In the genomic region with DNA sequence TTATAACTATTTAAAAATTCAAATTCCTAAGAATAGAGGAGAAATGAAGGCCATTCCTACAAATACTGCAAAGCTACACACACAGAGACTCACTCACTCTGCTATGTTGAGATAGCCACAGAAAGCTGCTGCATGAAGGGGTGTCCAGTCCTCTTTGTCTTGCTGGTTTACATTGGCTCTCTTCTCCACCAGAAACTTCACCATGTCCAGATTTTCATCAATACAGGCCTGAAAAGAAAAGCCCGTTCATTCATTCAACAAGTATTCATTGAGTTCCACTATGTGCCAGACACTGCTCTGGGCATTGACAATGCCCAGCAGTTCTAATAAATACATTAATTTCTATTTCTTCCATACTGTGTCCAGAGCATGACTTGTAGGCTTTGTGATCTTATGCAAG, we compare ENCODE assay signal across 24 cellular contexts.
"Had no signal": no experiment of that assay in that cellular context is flagged by ENCODE, and none has a peak within 500 bp of the region (broad histone marks: within the 10 kb centered on the region; RNA-seq: fewer than 3 reads in every experiment).

No MANE protein-coding gene starts in this region.

- H3K36me3 ChIP-seq: neural progenitor cell, ovary, prostate gland, right lobe of liver, sigmoid colon, stomach, suprapubic skin, tibial artery, transverse colon, upper lobe of right lung, vagina had no signal

- H3K9me3 ChIP-seq: ovary, prostate gland, right lobe of liver, sigmoid colon, stomach, suprapubic skin, testis, tibial artery, transverse colon, upper lobe of right lung, vagina had no signal

- H3K4me1 ChIP-seq: neural progenitor cell, parathyroid adenoma, prostate gland, right lobe of liver, sigmoid colon, stomach, suprapubic skin, testis, tibial artery, transverse colon, upper lobe of right lung, vagina had no signal

- H3K27me3 ChIP-seq: neural progenitor cell, ovary, right lobe of liver, sigmoid colon, stomach, suprapubic skin, testis, tibial artery, transverse colon, upper lobe of right lung, vagina had no signal

- H3K27ac ChIP-seq: neural progenitor cell, ovary, parathyroid adenoma, prostate gland, right lobe of liver, sigmoid colon, stomach, suprapubic skin, testis, tibial artery, transverse colon, upper lobe of right lung, vagina had no signal

- H3K9ac ChIP-seq: neural progenitor cell, parathyroid adenoma had no signal

- H3K4me3 ChIP-seq: neural progenitor cell, ovary, prostate gland, right lobe of liver, sigmoid colon, stomach, suprapubic skin, testis, tibial artery, transverse colon, upper lobe of right lung, vagina had no signal

- H3K79me2 ChIP-seq: parathyroid adenoma had no signal

- DNase-seq: naive thymus-derived CD4-positive, alpha-beta T cell; natural killer cell; occipital lobe; ovary; right cardiac atrium; right lobe of liver; sigmoid colon; small intestine; stimulated activated CD4-positive, alpha-beta T cell treated with anti-CD3 and anti-CD28 coated beads, Interleukin-15, amount 100 ng/mL, for 24 hours; stimulated activated CD4-positive, alpha-beta T cell treated with anti-CD3 and anti-CD28 coated beads, Interleukin-2, amount 100 ng/mL, for 24 hours; stimulated activated CD4-positive, alpha-beta T cell treated with anti-CD3 and anti-CD28 coated beads, Interleukin-2, amount 100 ng/mL, for 48 hours; stimulated activated CD4-positive, alpha-beta T cell treated with anti-CD3 and anti-CD28 coated beads, Interleukin-4, amount 100 ng/mL, for 24 hours; stimulated activated naive B cell treated with anti-CD40 and anti-IgM and Interleukin-4, amounts not matched to agents 10 μg/mL and 1 μg/mL and 100 μg/mL, for 72 hours; stimulated activated naive CD4-positive, alpha-beta T cell treated with Interleukin-2 at 50 U/mL for 16 hours; stomach; testis; tibial artery; transverse colon; upper lobe of right lung had no signal

- H3K4me2 ChIP-seq: neural progenitor cell had no signal

- H2AFZ ChIP-seq: neural progenitor cell, parathyroid adenoma had no signal
